19 cellular contexts compared by ENCODE assay signal in the genomic region with DNA sequence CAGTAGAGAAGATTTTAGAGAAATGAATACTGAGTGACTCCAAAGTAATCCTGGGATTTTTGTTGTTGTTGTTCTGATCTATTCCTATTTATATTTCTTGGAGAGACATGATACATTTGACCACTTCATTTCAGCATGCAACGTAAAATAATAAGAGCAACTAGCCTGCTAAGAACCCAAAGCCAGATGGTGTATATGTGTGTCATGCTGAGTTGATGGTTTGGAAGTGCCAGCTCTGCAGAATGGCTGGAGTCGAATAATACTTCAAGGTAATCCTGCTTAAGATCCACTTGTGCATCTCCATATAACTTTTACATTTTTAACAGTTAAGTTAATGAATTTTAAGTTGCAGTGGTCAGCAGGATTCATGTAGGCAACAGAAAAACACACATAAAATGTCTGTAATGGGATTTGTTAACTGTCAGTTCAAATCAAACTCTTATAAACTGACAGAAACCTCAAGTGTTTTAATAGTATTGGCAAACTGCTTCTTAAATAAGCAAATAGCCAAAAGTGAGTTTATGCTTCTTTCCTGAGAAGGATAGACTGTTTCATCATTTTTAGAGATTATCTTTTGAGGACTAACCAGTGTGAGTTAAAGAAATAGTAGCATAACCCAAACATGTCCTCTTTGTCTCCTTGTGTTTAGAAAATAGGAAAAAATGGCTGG.
"Had no signal": no experiment of that assay in that cellular context is flagged by ENCODE, and none has a peak within 500 bp of the region (broad histone marks: within the 10 kb centered on the region; RNA-seq: fewer than 3 reads in every experiment).

No MANE protein-coding gene starts in this region.

- H3K4me3 Mint-ChIP-seq: activated CD4-positive, alpha-beta T cell treated with anti-CD3 and anti-CD28 coated beads, Interleukin-2, amount 10 ng/mL, durations not matched to agents 7 days and 5 days; activated naive CD8-positive, alpha-beta T cell treated with anti-CD3 and anti-CD28 coated beads for 36 hours; activated T-helper 1 cell treated with anti-CD3 and anti-CD28 coated beads, Interleukin-12 subunit alpha, Interleukin-12 subunit beta, Interleukin-2, Interleukin-4 antibody, amounts not matched to agents 30 ng/mL and 10 ng/mL and 1 ng/mL, durations not matched to agents 14 hours and 24 hours and 36 hours; central memory CD8-positive, alpha-beta T cell; stimulated activated naive CD8-positive, alpha-beta T cell treated with anti-CD3 and anti-CD28 coated beads, Interleukin-15, Interleukin-2, amounts not matched to agents 100 ng/mL and 50 ng/mL, for 24 hours had no signal

- DNase-seq: activated CD4-positive, alpha-beta T cell treated with anti-CD3 and anti-CD28 coated beads, Interleukin-2, amount 10 ng/mL, durations not matched to agents 7 days and 5 days; activated CD4-positive, CD25-positive, alpha-beta regulatory T cell; activated naive CD8-positive, alpha-beta T cell treated with anti-CD3 and anti-CD28 coated beads for 36 hours; brain microvascular endothelial cell; islet precursor cell; midbrain; ovary; sigmoid colon; spleen; T-helper 2 cell; upper lobe of left lung had no signal

- H3K27ac Mint-ChIP-seq: activated CD4-positive, alpha-beta T cell treated with anti-CD3 and anti-CD28 coated beads, Interleukin-2, amount 10 ng/mL, durations not matched to agents 7 days and 5 days; activated naive CD8-positive, alpha-beta T cell treated with anti-CD3 and anti-CD28 coated beads for 36 hours; activated T-helper 1 cell treated with anti-CD3 and anti-CD28 coated beads, Interleukin-12 subunit alpha, Interleukin-12 subunit beta, Interleukin-2, Interleukin-4 antibody, amounts not matched to agents 30 ng/mL and 10 ng/mL and 1 ng/mL, durations not matched to agents 14 hours and 24 hours and 36 hours; stimulated activated naive CD8-positive, alpha-beta T cell treated with anti-CD3 and anti-CD28 coated beads, Interleukin-15, Interleukin-2, amounts not matched to agents 100 ng/mL and 50 ng/mL, for 24 hours had no signal

- H3K27ac ChIP-seq: brain microvascular endothelial cell, epithelial cell of prostate, gastroesophageal sphincter, ovary, sigmoid colon, spleen, suprapubic skin, upper lobe of left lung had no signal

- FAIRE-seq: TTC549 had no signal

- H3K27me3 ChIP-seq: brain microvascular endothelial cell, gastroesophageal sphincter, ovary, sigmoid colon, spleen, suprapubic skin, upper lobe of left lung had no signal

- H3K36me3 ChIP-seq: brain microvascular endothelial cell, ovary, suprapubic skin, upper lobe of left lung had no signal

- H3K4me1 ChIP-seq: gastroesophageal sphincter, sigmoid colon, spleen, suprapubic skin, upper lobe of left lung had no signal

- H3K4me3 ChIP-seq: gastroesophageal sphincter, ovary, sigmoid colon, spleen, suprapubic skin, upper lobe of left lung had no signal

- H3K9me3 ChIP-seq: ovary had no signal

- H3K27me3 Mint-ChIP-seq: activated CD4-positive, alpha-beta T cell treated with anti-CD3 and anti-CD28 coated beads, Interleukin-2, amount 10 ng/mL, durations not matched to agents 7 days and 5 days; activated naive CD8-positive, alpha-beta T cell treated with anti-CD3 and anti-CD28 coated beads for 36 hours; central memory CD8-positive, alpha-beta T cell; stimulated activated naive CD8-positive, alpha-beta T cell treated with anti-CD3 and anti-CD28 coated beads, Interleukin-15, Interleukin-2, amounts not matched to agents 100 ng/mL and 50 ng/mL, for 24 hours had no signal

- ATAC-seq: gastroesophageal sphincter, left lobe of liver had no signal
